21 cellular contexts compared by ENCODE assay signal in genomic region chr2:42303252-42303651, GRCh38. TPM values are rescaled to one million over a fixed set of nuclear protein-coding genes. Genes with fewer than 3 reads are reported as not detected.
DNase-seq lines count a peak whose midpoint lies in the region; ATAC-seq and TF ChIP-seq lines count a peak whose summit lies in the region.
"Had no signal": no experiment of that assay in that cellular context is flagged by ENCODE, and none has a peak within 500 bp of the region (broad histone marks: within the 10 kb centered on the region; RNA-seq: fewer than 3 reads in every experiment).

No MANE protein-coding gene starts in this region.

- intact Hi-C loops in Panc1 (cut with micrococcal nuclease; ENCODE audit: unreplicated experiment): no loop called here
- intact Hi-C loops in left lung (cut with DNase I): no loop called here
- intact Hi-C loops in upper lobe of right lung (cut with DNase I): no loop called here

- H3K4me2 ChIP-seq in SK-N-SH: no peak overlapping the region

- POLR2A ChIA-PET in Panc1 (lab: Charles Lee) (no interaction called here), SK-N-SH (lab: Yijun Ruan, JAX) (no interaction called here)

- no peak overlapping the region for H3K9ac ChIP-seq in SK-N-SH

- H3K9me2 ChIP-seq in SK-N-SH: no peaks in the 10 kb centered on the region

- no peak overlapping the region for H3K27ac ChIP-seq in Panc1 (ENCODE audit: low read length)
- no peak overlapping the region for H3K27ac ChIP-seq in left lung
- H3K27ac ChIP-seq in upper lobe of right lung: no peak overlapping the region
- H3K27ac ChIP-seq in SK-N-SH (ENCODE audit: low read depth in 2 of 2, low read length in 1 of 2): no peak overlapping the region
- H3K27ac ChIP-seq: Peyer's patch, SJCRH30 had no signal

- DNase-seq in activated naive CD4-positive, alpha-beta T cell treated with anti-CD3 and anti-CD28 coated beads, Interleukin-2, amount 50 U/mL, for 72 hours (ENCODE audit: low spot score in 2 of 2): no peak
- DNase-seq in activated naive CD4-positive, alpha-beta T cell treated with Interleukin-2 at 50 U/mL for 16 hours: no peak
- DNase-seq in Panc1 (ENCODE audit: low read depth, low spot score) (no peak), left lung (no peak), upper lobe of right lung (no peak), SK-N-SH (no peak), NCI-H748 (lab: John Stamatoyannopoulos, UW; ENCODE audit: unreplicated experiment) (no peak)
- DNase-seq in activated CD4-positive, CD25-positive, alpha-beta regulatory T cell treated with anti-CD3 and anti-CD28 coated beads, Interleukin-2, amount 50 U/mL, for 72 hours: no peak
- DNase-seq: DMS79 treated with DMSO at 0.1 percent for 48 hours; MV-4-11; NCI-H1105 treated with DMSO at 0.1 percent for 48 hours; NCI-H1694 treated with DMSO at 0.1 percent for 48 hours; NCI-H2081 treated with DMSO at 0.1 percent for 48 hours; NCI-H446 treated with DMSO at 0.1 percent for 48 hours; NCI-H748 treated with DMSO at 0.1 percent for 48 hours; NK-92 treated with Interleukin-12 subunit alpha and Interleukin-12 subunit beta, amount 100 ng/mL, for 24 hours; Peyer's patch; SJCRH30 had no signal

- ATAC-seq in activated naive CD4-positive, alpha-beta T cell treated with anti-CD3 and anti-CD28 coated beads, Interleukin-2, amount 50 U/mL, for 72 hours: no peak
- ATAC-seq in Panc1: peak; percentile 45; the same call in 1 of the 2 replicates
- peak; percentile 95 for ATAC-seq in left lung
- ATAC-seq in upper lobe of right lung: peak; percentile 80

- no peaks in the 10 kb centered on the region for H3F3A ChIP-seq in SK-N-SH (replicated peaks; ENCODE audit: insufficient read depth)

- peak overlapping the region; percentile 39 to 65 for H3K27ac Mint-ChIP-seq in activated naive CD4-positive, alpha-beta T cell treated with anti-CD3 and anti-CD28 coated beads, Interleukin-2, amount 50 U/mL, for 72 hours
- H3K27ac Mint-ChIP-seq: B cell had no signal

- H3K4me1 ChIP-seq in Panc1 (ENCODE audit: control insufficient read depth, insufficient read depth, low read length) (no peaks in the 10 kb centered on the region), left lung (no peaks in the 10 kb centered on the region), upper lobe of right lung (no peaks in the 10 kb centered on the region), SK-N-SH (ENCODE audit: control insufficient read depth in 1 of 2, insufficient read depth in 2 of 2, low read depth in 1 of 2, low read length in 1 of 2) (no peaks in the 10 kb centered on the region; a peak in 1 of 4 replicates)
- H3K4me1 ChIP-seq: Peyer's patch, SJCRH30 had no signal

- no peaks in the 10 kb centered on the region for H3K27me3 ChIP-seq in Panc1 (ENCODE audit: control insufficient read depth, insufficient read depth, low read length)
- no peaks in the 10 kb centered on the region for H3K27me3 ChIP-seq in left lung
- no peaks in the 10 kb centered on the region for H3K27me3 ChIP-seq in upper lobe of right lung
- H3K27me3 ChIP-seq in SK-N-SH (ENCODE audit: insufficient read depth): no peaks in the 10 kb centered on the region
- H3K27me3 ChIP-seq: Peyer's patch, SJCRH30 had no signal

- no peak for TF ChIP-seq RAD21 in SK-N-SH (IDR thresholded peaks at IDR 0.05; ENCODE audit: low read length)

- H2AFZ ChIP-seq in SK-N-SH (ENCODE audit: low read depth): no peak overlapping the region

- 98% methylated on average over 3 of the region's 3 CpGs for WGBS in SK-N-SH (ENCODE audit: low lambda C conversion rate)

- in situ Hi-C loops in Panc1 (cut with HindIII; ENCODE audit: low pct_unique_long_range_greater_than_20kb, low sequenced_read_pairs): no loop called here

- no peaks in the 10 kb centered on the region for H3K79me2 ChIP-seq in SK-N-SH (ENCODE audit: insufficient read depth)

- H3K36me3 ChIP-seq in Panc1 (ENCODE audit: control insufficient read depth, insufficient read depth, low read length): peaks cover 25% of the 10 kb centered on the region
- H3K36me3 ChIP-seq in left lung: peaks cover 0 to 73% of the 10 kb centered on the region in 2 donors
- H3K36me3 ChIP-seq in upper lobe of right lung: peaks cover 42% of the 10 kb centered on the region
- peaks cover 64 to 68% of the 10 kb centered on the region in 2 experiments for H3K36me3 ChIP-seq in SK-N-SH (replicated peaks in 1 of 2; ENCODE audit: control insufficient read depth in 1 of 2, insufficient read depth in 2 of 2, low read length in 1 of 2)

- H4K20me1 ChIP-seq in SK-N-SH (ENCODE audit: insufficient read depth): no peaks in the 10 kb centered on the region

- no peak overlapping the region for H3K4me3 ChIP-seq in Panc1 (ENCODE audit: low read depth in 2 of 2, low read length in 2 of 2)
- H3K4me3 ChIP-seq in left lung: no peak overlapping the region
- no peak overlapping the region for H3K4me3 ChIP-seq in upper lobe of right lung
- H3K4me3 ChIP-seq in SK-N-SH (ENCODE audit: low read depth in 2 of 2, low read length in 1 of 2): no peak overlapping the region
- H3K4me3 ChIP-seq: Peyer's patch, SJCRH30 had no signal

- H3K9me3 ChIP-seq in Panc1 (ENCODE audit: control insufficient read depth, insufficient read depth, low read depth, low read length): no peaks in the 10 kb centered on the region
- H3K9me3 ChIP-seq in left lung: no peaks in the 10 kb centered on the region
- no peaks in the 10 kb centered on the region for H3K9me3 ChIP-seq in upper lobe of right lung
- no peaks in the 10 kb centered on the region for H3K9me3 ChIP-seq in SK-N-SH
- H3K9me3 ChIP-seq: Peyer's patch, SJCRH30 had no signal

- CTCF ChIA-PET in Panc1 (lab: Charles Lee) (no interaction called here), SK-N-SH (lab: Yijun Ruan, JAX) (interaction anchor here (1.1 to 2.1 kb wide), 4 partner anchors 13 to 207 kb away, joined by 3 to 7 read pairs (median 3); no protein-coding TSS in a partner anchor)

- no TSS peak for BruUV-seq in Panc1 (replicated peaks; lab: Mats Ljungman, UMichigan)

- H3K9me3 Mint-ChIP-seq in activated naive CD4-positive, alpha-beta T cell treated with anti-CD3 and anti-CD28 coated beads, Interleukin-2, amount 50 U/mL, for 72 hours: no peaks in the 10 kb centered on the region
- H3K9me3 Mint-ChIP-seq: CD14-positive monocyte, IgD-negative memory B cell had no signal

- TF ChIP-seq CTCF in Panc1 (IDR thresholded peaks at IDR 0.05) (no peak), left lung (IDR thresholded peaks at IDR 0.05) (no peak), upper lobe of right lung (IDR thresholded peaks at IDR 0.05) (no peak), SK-N-SH (IDR thresholded peaks at IDR 0.05) (no peak)

- peaks cover 12 to 46% of the 10 kb centered on the region in 2 donors for H3K36me3 Mint-ChIP-seq in activated naive CD4-positive, alpha-beta T cell treated with anti-CD3 and anti-CD28 coated beads, Interleukin-2, amount 50 U/mL, for 72 hours

- no peak for TF ChIP-seq EP300 in SK-N-SH (IDR thresholded peaks at IDR 0.05; ENCODE audit: borderline replicate concordance in 1 of 2, low read depth in 1 of 2, low read length in 1 of 2)

TF ChIP-seq in SK-N-SH, 30 proteins besides CTCF, POLR2A, EP300 and RAD21:
- TF ChIP-seq, protein P1, sequence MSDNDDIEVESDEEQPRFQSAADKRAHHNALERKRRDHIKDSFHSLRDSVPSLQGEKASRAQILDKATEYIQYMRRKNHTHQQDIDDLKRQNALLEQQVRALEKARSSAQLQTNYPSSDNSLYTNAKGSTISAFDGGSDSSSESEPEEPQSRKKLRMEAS (IDR thresholded peaks at IDR 0.05; ENCODE audit: low read depth): no peak
- TF ChIP-seq CHD2 (IDR thresholded peaks at IDR 0.05; ENCODE audit: low read length, partially characterized antibody) (no peak), ELF1 (IDR thresholded peaks at IDR 0.05) (no peak), MEF2A (IDR thresholded peaks at IDR 0.05; ENCODE audit: borderline replicate concordance, low read depth) (no peak), FOXJ3 (CRISPR knock-in tag; IDR thresholded peaks at IDR 0.05) (no peak), JUND (IDR thresholded peaks at IDR 0.05) (no peak), POLR2AphosphoS5 (IDR thresholded peaks at IDR 0.05; ENCODE audit: low read depth, low read length) (no peak), RFX5 (IDR thresholded peaks at IDR 0.05; ENCODE audit: low read length) (no peak), GATA2 (CRISPR knock-in tag; IDR thresholded peaks at IDR 0.05) (no peak), EZH2phosphoT487 (IDR thresholded peaks at IDR 0.05; ENCODE audit: borderline replicate concordance, low read depth) (no peak), RCOR1 (IDR thresholded peaks at IDR 0.05; ENCODE audit: low read length) (no peak), SMC3 (IDR thresholded peaks at IDR 0.05; ENCODE audit: low read depth, low read length) (no peak), FOSL2 (IDR thresholded peaks at IDR 0.05; ENCODE audit: borderline replicate concordance, low read depth) (no peak), MXI1 (IDR thresholded peaks at IDR 0.05; ENCODE audit: low read depth, low read length) (no peak), USF2 (IDR thresholded peaks at IDR 0.05; ENCODE audit: borderline replicate concordance, low read depth, low read length) (no peak)
- TF ChIP-seq, protein P2, sequence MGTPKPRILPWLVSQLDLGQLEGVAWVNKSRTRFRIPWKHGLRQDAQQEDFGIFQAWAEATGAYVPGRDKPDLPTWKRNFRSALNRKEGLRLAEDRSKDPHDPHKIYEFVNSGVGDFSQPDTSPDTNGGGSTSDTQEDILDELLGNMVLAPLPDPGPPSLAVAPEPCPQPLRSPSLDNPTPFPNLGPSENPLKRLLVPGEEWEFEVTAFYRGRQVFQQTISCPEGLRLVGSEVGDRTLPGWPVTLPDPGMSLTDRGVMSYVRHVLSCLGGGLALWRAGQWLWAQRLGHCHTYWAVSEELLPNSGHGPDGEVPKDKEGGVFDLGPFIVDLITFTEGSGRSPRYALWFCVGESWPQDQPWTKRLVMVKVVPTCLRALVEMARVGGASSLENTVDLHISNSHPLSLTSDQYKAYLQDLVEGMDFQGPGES (IDR thresholded peaks at IDR 0.05; ENCODE audit: low read depth, low read length): no peak
TF ChIP-seq in SK-N-SH: peak in this region for 0.

RNA-seq across cellular contexts. Expression of gene COX7A2L, which starts 57.8 kb away (rescaled TPM):
- 100 to 1,000 TPM in 1 of 2 donors, 10 to 100 TPM in 1; 82.8 to 122 TPM for total RNA-seq in activated naive CD4-positive, alpha-beta T cell treated with anti-CD3 and anti-CD28 coated beads, Interleukin-2, amount 50 U/mL, for 72 hours
- total RNA-seq in Panc1 (2021; ENCODE audit: unreplicated experiment) (132 TPM), left lung (10 to 100 TPM; 80.0 to 81.2 TPM), upper lobe of right lung (80.7 TPM)
- 125 TPM for polyA plus RNA-seq in Panc1 (2012; ENCODE audit: insufficient read length)
- polyA plus RNA-seq in SK-N-SH (2012; rRNA removed): 77.6 and 82.3 TPM in 2 replicates
- 116 and 144 TPM in 2 replicates for polyA plus RNA-seq in SK-N-SH (2012; cell fraction: cytosol; rRNA removed)
- 27.9 and 31.9 TPM in 2 replicates for polyA plus RNA-seq in SK-N-SH (2012; cell fraction: nucleus; rRNA removed)

Comparison
In these comparisons a context has a peak if more than half of its experiments do, and no peak if none do; other contexts are left out.
1. ATAC-seq: peak in Panc1 (single experiment), left lung (single experiment) and upper lobe of right lung (single experiment); none in activated naive CD4-positive, alpha-beta T cell treated with anti-CD3 and anti-CD28 coated beads, Interleukin-2, amount 50 U/mL, for 72 hours (0 of 2).